15 cellular contexts compared by ENCODE assay signal in the genomic region with DNA sequence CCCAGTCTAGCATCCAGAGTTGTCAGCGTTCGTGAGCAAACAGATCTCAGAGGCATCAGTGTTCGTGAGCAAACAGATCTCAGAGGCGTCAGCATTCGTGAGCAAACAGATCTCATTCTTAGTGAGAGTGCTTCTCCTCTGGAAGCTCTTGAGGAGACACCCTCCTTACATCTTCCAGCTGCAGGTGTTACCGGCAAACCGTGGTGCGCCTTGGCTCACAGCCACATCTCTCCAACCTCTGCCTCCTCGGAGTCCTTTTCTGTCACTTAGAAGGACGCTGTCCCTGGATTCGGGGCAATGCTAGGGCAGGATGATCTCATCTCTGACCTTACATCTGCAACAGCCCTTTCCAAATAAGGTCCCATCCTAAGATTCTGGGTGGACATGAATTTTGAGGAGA. TPM values are rescaled to one million over a fixed set of nuclear protein-coding genes. Genes with fewer than 3 reads are reported as not detected.
DNase-seq lines count a peak whose midpoint lies in the region; ATAC-seq and TF ChIP-seq lines count a peak whose summit lies in the region.
"Had no signal": no experiment of that assay in that cellular context is flagged by ENCODE, and none has a peak within 500 bp of the region (broad histone marks: within the 10 kb centered on the region; RNA-seq: fewer than 3 reads in every experiment).

No MANE protein-coding gene starts in this region.

- TF ChIP-seq CTCF in 22Rv1 (IDR thresholded peaks at IDR 0.05): no peak
- no peak for TF ChIP-seq CTCF in RWPE2 (IDR thresholded peaks at IDR 0.05; ENCODE audit: poor library complexity, severe bottlenecking)
- no peak for TF ChIP-seq CTCF in osteocyte (IDR thresholded peaks at IDR 0.05)

- H3K4me1 ChIP-seq in RWPE2 (ENCODE audit: insufficient read depth, poor library complexity, severe bottlenecking): peaks cover 17% of the 10 kb centered on the region
- H3K4me1 ChIP-seq in mesendoderm (ENCODE audit: control insufficient read depth, low read depth, low read length): no peaks in the 10 kb centered on the region

- H3K4me3 Mint-ChIP-seq in osteocyte (ENCODE audit: unreplicated experiment): no peak overlapping the region
- H3K4me3 Mint-ChIP-seq: immature natural killer cell had no signal

- H3K4ac ChIP-seq in mesendoderm (ENCODE audit: low read depth, low read length): no peak overlapping the region

- no peaks in the 10 kb centered on the region for H3K9me3 ChIP-seq in RWPE2 (ENCODE audit: severe bottlenecking)

- no peak overlapping the region for H2BK120ac ChIP-seq in mesendoderm (ENCODE audit: low read depth, low read length)

- H3K27me3 Mint-ChIP-seq in osteocyte (ENCODE audit: unreplicated experiment): no peaks in the 10 kb centered on the region

- no peak overlapping the region for H4K5ac ChIP-seq in mesendoderm (ENCODE audit: low read length)

- no peak overlapping the region for H4K8ac ChIP-seq in mesendoderm (ENCODE audit: low read depth, low read length)

- H3K27me3 ChIP-seq in RWPE2 (ENCODE audit: insufficient read depth, poor library complexity, severe bottlenecking) (no peaks in the 10 kb centered on the region), mesendoderm (ENCODE audit: insufficient read depth, low read length, poor library complexity) (no peaks in the 10 kb centered on the region)

- H3K4me2 ChIP-seq in mesendoderm (ENCODE audit: low read length): no peak overlapping the region

- ATAC-seq in RWPE2 (ENCODE audit: low read depth): no peak
- ATAC-seq in GM19463 (IDR thresholded peaks at IDR 0.05; ENCODE audit: unreplicated experiment): no peak

- DNase-seq in H4 (ENCODE audit: low spot score) (peak; percentile 57), RWPE2 (ENCODE audit: low spot score) (no peak), mesendoderm (no peak), osteocyte (ENCODE audit: extremely low spot score, unreplicated experiment) (no peak), hippocampal formation (lab: John Stamatoyannopoulos, UW) (no peak)
- no peak for DNase-seq in NK-92 treated with Interleukin-12 subunit alpha and Interleukin-12 subunit beta, amount 100 ng/mL, for 24 hours (lab: John Stamatoyannopoulos, UW)
- DNase-seq: AML-193; amygdala; erythroblast; immature natural killer cell; NCI-H2171 treated with DMSO at 0.1 percent for 48 hours; stimulated activated CD4-positive, alpha-beta T cell treated with anti-CD3 and anti-CD28 coated beads, Interleukin-4, amount 100 ng/mL, for 4 hours had no signal

- peak overlapping the region; percentile 92 for H3K27ac ChIP-seq in 22Rv1
- H3K27ac ChIP-seq in RWPE2 (ENCODE audit: poor library complexity, severe bottlenecking): peak overlapping the region; percentile 31
- no peak overlapping the region for H3K27ac ChIP-seq in mesendoderm (ENCODE audit: low read depth, low read length)

- H3K4me1 Mint-ChIP-seq in osteocyte (ENCODE audit: unreplicated experiment): peaks cover 17% of the 10 kb centered on the region

- no peak overlapping the region for H3K9ac ChIP-seq in mesendoderm (ENCODE audit: low read length)

- H3K79me2 ChIP-seq in mesendoderm (ENCODE audit: control insufficient read depth, insufficient read depth, low read length): no peaks in the 10 kb centered on the region

- no CpG with 5 or more reads among the region's 11 CpGs for whole genome bisulfite sequencing in mesendoderm (ENCODE audit: extremely low coverage, insufficient coverage, low lambda C conversion rate)

- H3K27ac Mint-ChIP-seq in osteocyte (ENCODE audit: unreplicated experiment): no peak overlapping the region
- H3K27ac Mint-ChIP-seq: immature natural killer cell had no signal

- no peaks in the 10 kb centered on the region for H3K79me1 ChIP-seq in mesendoderm (ENCODE audit: low read length)

- H3K18ac ChIP-seq in mesendoderm (ENCODE audit: low read length): no peak overlapping the region

- no peak overlapping the region for H3K23ac ChIP-seq in mesendoderm (ENCODE audit: low read length)

- H2BK5ac ChIP-seq in mesendoderm (ENCODE audit: low read length): no peak overlapping the region

- no peak overlapping the region for H2AK5ac ChIP-seq in mesendoderm (ENCODE audit: low read length)

- H3K4me3 ChIP-seq in RWPE2 (ENCODE audit: severe bottlenecking) (no peak overlapping the region), mesendoderm (ENCODE audit: low read length) (no peak overlapping the region)

- H3K36me3 Mint-ChIP-seq in osteocyte (ENCODE audit: unreplicated experiment): no peaks in the 10 kb centered on the region
- H3K36me3 Mint-ChIP-seq: immature natural killer cell had no signal

- H3K56ac ChIP-seq in mesendoderm (ENCODE audit: low read length): peak overlapping the region; percentile 15

- no peaks in the 10 kb centered on the region for H3K36me3 ChIP-seq in RWPE2 (ENCODE audit: low read depth)
- no peaks in the 10 kb centered on the region for H3K36me3 ChIP-seq in mesendoderm (ENCODE audit: control insufficient read depth, insufficient read depth, low read length)

- H2BK15ac ChIP-seq in mesendoderm (replicated peaks; ENCODE audit: low read depth): no peak overlapping the region

- no peaks in the 10 kb centered on the region for H3K9me3 Mint-ChIP-seq in osteocyte (ENCODE audit: unreplicated experiment)

RNA-seq across cellular contexts. Expression of a gene that starts 14.6 kb away (rescaled TPM):
- total RNA-seq in H4 (2014; rRNA removed; shearing (Covaris generic)): not detected in 2 replicates
- 0.07 TPM for polyA plus RNA-seq in mesendoderm (2013, experiment 1 of 2)
- 0.07 TPM for polyA plus RNA-seq in mesendoderm (2013, experiment 2 of 2)
- 0.68 TPM in 1 of 2 replicates, not detected in the other for total RNA-seq in osteocyte
- total RNA-seq: temporal lobe had no signal
- polyA plus RNA-seq: immature natural killer cell had no signal

RNA-seq across cellular contexts. Expression of a gene that starts 46.3 kb away (rescaled TPM):
- 12.8 and 16.0 TPM in 2 replicates for total RNA-seq in H4 (2014; rRNA removed; shearing (Covaris generic))
- polyA plus RNA-seq in mesendoderm (2013, experiment 1 of 2): 5.3 TPM
- polyA plus RNA-seq in mesendoderm (2013, experiment 2 of 2): 5.8 TPM
- total RNA-seq in osteocyte: 20.3 and 20.9 TPM in 2 replicates
